In genomic region chr1:236282719-236283118, GRCh38 we compare ENCODE assay signal across 1 cellular context.
TF ChIP-seq lines count a peak whose summit lies in the region.

No MANE protein-coding gene starts in this region.

TF ChIP-seq in H1, 55 proteins besides CTCF, POLR2A, EP300 and RAD21 (continued from another document):
- TF ChIP-seq TCF12 (IDR thresholded peaks at IDR 0.05; ENCODE audit: low read depth, low read length) (no peak), USF2 (IDR thresholded peaks at IDR 0.05; ENCODE audit: low read length) (no peak), BRCA1 (IDR thresholded peaks at IDR 0.05; ENCODE audit: low read depth, low read length) (no peak), MAX (IDR thresholded peaks at IDR 0.05) (no peak), SP1 (IDR thresholded peaks at IDR 0.05; ENCODE audit: low read depth, low read length) (no peak)
